ENCODE assay signal across 25 cellular contexts in genomic region chr17:17513626-17514025, GRCh38. TPM values are rescaled to one million over a fixed set of nuclear protein-coding genes. Genes with fewer than 3 reads are reported as not detected.
DNase-seq lines count a peak whose midpoint lies in the region; ATAC-seq and TF ChIP-seq lines count a peak whose summit lies in the region.
"Had no signal": no experiment of that assay in that cellular context is flagged by ENCODE, and none has a peak within 500 bp of the region (broad histone marks: within the 10 kb centered on the region; RNA-seq: fewer than 3 reads in every experiment).

No MANE protein-coding gene starts in this region.

- DNase-seq in Right ventricle myocardium inferior (ENCODE audit: missing footprints) (peak; percentile 25), heart left ventricle (no peak), NT2/D1 (ENCODE audit: low read depth, low spot score) (no peak), lower lobe of right lung (peak; percentile 20), type B pancreatic cell (ENCODE audit: extremely low spot score, unreplicated experiment) (no peak), hypothalamus (lab: John Stamatoyannopoulos, UW) (no peak)
- no peak for DNase-seq in stimulated activated naive CD4-positive, alpha-beta T cell treated with Interleukin-2 at 50 U/mL for 16 hours (lab: John Stamatoyannopoulos, UW)
- DNase-seq: Calu3; CD8-positive, alpha-beta T cell; H7; HFFc6; KG1; MV-4-11; NCI-H1694 treated with DMSO at 0.1 percent for 48 hours; NCI-H2107; NCI-H510A; NCI-H748 treated with DMSO at 0.1 percent for 48 hours; NK-92 treated with Interleukin-12 subunit alpha and Interleukin-12 subunit beta, amount 100 ng/mL, for 24 hours; SHP77 treated with DMSO at 0.1 percent for 48 hours; SK-N-SH had no signal

- no peak for ATAC-seq in Right ventricle myocardium inferior
- ATAC-seq in heart left ventricle: no peak
- no peak for ATAC-seq in lower lobe of right lung
- ATAC-seq in GM21367 (IDR thresholded peaks at IDR 0.05; ENCODE audit: unreplicated experiment): no peak
- ATAC-seq: CD8-positive, alpha-beta T cell; GM12878; HepG2 had no signal

- H3K36me3 Mint-ChIP-seq in type B pancreatic cell: no peaks in the 10 kb centered on the region
- H3K36me3 Mint-ChIP-seq: CD8-positive, alpha-beta T cell had no signal

- TF ChIP-seq POLR2A in heart left ventricle (IDR thresholded peaks at IDR 0.05): no peak

- H3K4me3 Mint-ChIP-seq in type B pancreatic cell: peak overlapping the region; percentile 7
- H3K4me3 Mint-ChIP-seq: B cell; CD8-positive, alpha-beta T cell; HFFc6 had no signal

- no peaks in the 10 kb centered on the region for H3K9me3 Mint-ChIP-seq in type B pancreatic cell
- H3K9me3 Mint-ChIP-seq: CD8-positive, alpha-beta T cell; HFFc6 had no signal

- H3K4me3 ChIP-seq in heart left ventricle (no peak overlapping the region), NT2/D1 (ENCODE audit: insufficient read length, low read depth) (no peak overlapping the region), lower lobe of right lung (no peak overlapping the region)
- H3K4me3 ChIP-seq: GM12878 had no signal

- H3K36me3 ChIP-seq in heart left ventricle (no peaks in the 10 kb centered on the region), NT2/D1 (ENCODE audit: insufficient read depth, insufficient read length, low read length) (no peaks in the 10 kb centered on the region), lower lobe of right lung (no peaks in the 10 kb centered on the region)

- H3K27me3 ChIP-seq in heart left ventricle (no peaks in the 10 kb centered on the region), NT2/D1 (ENCODE audit: insufficient read depth, insufficient read length) (no peaks in the 10 kb centered on the region), lower lobe of right lung (ENCODE audit: low read depth) (no peaks in the 10 kb centered on the region)

- no peaks in the 10 kb centered on the region for H3K27me3 Mint-ChIP-seq in type B pancreatic cell
- H3K27me3 Mint-ChIP-seq: B cell had no signal

- H3K27ac Mint-ChIP-seq in type B pancreatic cell: no peak overlapping the region
- H3K27ac Mint-ChIP-seq: B cell; CD8-positive, alpha-beta T cell; HFFc6 had no signal

- intact Hi-C loops in Right ventricle myocardium inferior (cut with DNase I) (no loop called here), heart left ventricle (cut with DNase I) (no loop called here), lower lobe of right lung (cut with DNase I) (no loop called here)

- H3K9ac ChIP-seq in NT2/D1 (ENCODE audit: insufficient read length, low read depth): peak overlapping the region; percentile 8
- H3K9ac ChIP-seq: SK-N-SH had no signal

- TF ChIP-seq CTCF in heart left ventricle (IDR thresholded peaks at IDR 0.05) (no peak), lower lobe of right lung (IDR thresholded peaks at IDR 0.05) (no peak), type B pancreatic cell (conservative IDR thresholded peaks at IDR 0.05) (no peak)

- WGBS in heart left ventricle, 4 donors: 94 to 98% (median 97%) methylated on average over 7 of the region's 7 CpGs

- H3K9me3 ChIP-seq in heart left ventricle (no peaks in the 10 kb centered on the region), NT2/D1 (ENCODE audit: insufficient read depth, low read length) (no peaks in the 10 kb centered on the region), lower lobe of right lung (no peaks in the 10 kb centered on the region)
- H3K9me3 ChIP-seq: SK-N-SH had no signal

- H3K4me1 Mint-ChIP-seq in type B pancreatic cell (ENCODE audit: unreplicated experiment): peaks cover 17% of the 10 kb centered on the region
- H3K4me1 Mint-ChIP-seq: B cell had no signal

- H3K27ac ChIP-seq in heart left ventricle (no peak overlapping the region), lower lobe of right lung (no peak overlapping the region)
- H3K27ac ChIP-seq: 22Rv1 had no signal

- no peaks in the 10 kb centered on the region for H3K4me1 ChIP-seq in heart left ventricle
- peaks cover 35% of the 10 kb centered on the region for H3K4me1 ChIP-seq in NT2/D1 (ENCODE audit: insufficient read depth, insufficient read length)
- H3K4me1 ChIP-seq in lower lobe of right lung: no peaks in the 10 kb centered on the region

RNA-seq across cellular contexts. Expression of gene RASD1, which starts 17.4 kb away (rescaled TPM):
- total RNA-seq in Right ventricle myocardium inferior: 45.3 TPM
- total RNA-seq in heart left ventricle: 10 to 100 TPM in 6 of 9 donors, 1 to 10 TPM in 3; 1.5 to 43.5 (median 16.2) TPM
- 10 to 100 TPM; 18.4 to 79.2 TPM for polyA plus RNA-seq in heart left ventricle
- 24.6 TPM for total RNA-seq in lower lobe of right lung
- total RNA-seq in type B pancreatic cell (ENCODE audit: low replicate concordance): 6.4 and 9.2 TPM in 2 replicates
- total RNA-seq: Calu3, GM12878 had no signal

RNA-seq across cellular contexts. Expression of gene MED9, which starts 36.8 kb away (rescaled TPM):
- 40.4 TPM for total RNA-seq in Right ventricle myocardium inferior
- 10 to 100 TPM; 26.3 to 64.4 (median 33.0) TPM for total RNA-seq in heart left ventricle
- 10 to 100 TPM; 36.2 to 44.7 TPM for polyA plus RNA-seq in heart left ventricle
- 14.5 TPM for total RNA-seq in lower lobe of right lung
- total RNA-seq in type B pancreatic cell (ENCODE audit: low replicate concordance): 19.1 and 19.3 TPM in 2 replicates

Comparison
In these comparisons a context has a peak if more than half of its experiments do, and no peak if none do; other contexts are left out.
1. DNase-seq: peak in Right ventricle myocardium inferior (single experiment) and lower lobe of right lung (single experiment); none in heart left ventricle (0 of 5), NT2/D1 (single experiment), type B pancreatic cell (single experiment), stimulated activated naive CD4-positive, alpha-beta T cell treated with Interleukin-2 at 50 U/mL for 16 hours (single experiment) and hypothalamus (0 of 51).